ENCODE assay signal across 12 cellular contexts in the genomic region with DNA sequence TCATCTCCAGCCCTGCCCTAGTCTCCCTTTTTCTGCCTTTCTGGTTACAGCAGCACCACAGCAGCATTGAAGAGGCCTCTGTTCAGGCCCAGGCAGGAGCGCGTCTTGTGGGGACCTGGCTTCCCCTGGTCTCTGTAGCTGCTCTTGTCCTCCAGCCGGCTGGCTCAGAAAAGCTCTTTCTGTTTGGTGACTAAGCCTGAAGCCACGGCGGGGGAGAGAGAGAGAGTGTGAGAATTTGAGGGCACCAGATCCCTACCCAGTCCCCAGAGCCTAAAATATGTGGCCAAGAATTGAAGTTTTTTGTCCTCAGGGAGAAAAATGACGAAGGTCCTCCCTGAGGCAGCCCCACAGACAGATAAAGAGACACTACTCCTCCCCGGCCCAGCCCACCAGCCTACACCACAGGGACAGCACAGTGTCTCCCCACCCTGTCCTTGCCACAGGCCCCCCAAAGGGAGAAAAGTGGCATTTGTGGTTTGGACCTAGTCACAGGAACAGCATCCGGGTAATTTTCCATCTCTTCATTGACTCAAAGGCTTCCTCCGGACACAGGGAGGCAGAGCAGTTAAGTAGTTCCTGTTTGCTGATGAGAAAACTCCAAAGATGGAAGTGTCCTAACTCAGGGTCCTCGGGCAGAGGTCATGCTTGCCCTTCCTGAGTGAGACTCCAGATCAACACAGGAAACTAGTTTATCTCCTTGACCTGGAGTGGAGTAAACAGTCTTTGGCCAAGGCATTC. TPM values are rescaled to one million over a fixed set of nuclear protein-coding genes. Genes with fewer than 3 reads are reported as not detected.
DNase-seq lines count a peak whose midpoint lies in the region; ATAC-seq and TF ChIP-seq lines count a peak whose summit lies in the region.
"Had no signal": no experiment of that assay in that cellular context is flagged by ENCODE, and none has a peak within 500 bp of the region (broad histone marks: within the 10 kb centered on the region; RNA-seq: fewer than 3 reads in every experiment).

No MANE protein-coding gene starts in this region.

- POLR2A ChIA-PET in naive thymus-derived CD4-positive, alpha-beta T cell (lab: Charles Lee), result no interaction called here

- ATAC-seq in naive thymus-derived CD4-positive, alpha-beta T cell, result no peak

- peak overlapping the region; percentile 96 for H4K91ac ChIP-seq in mesenchymal stem cell (ENCODE audit: low read length)

- peaks cover 13 to 49% (median 41%) of the 10 kb centered on the region in 5 donors for H3K27me3 Mint-ChIP-seq in naive thymus-derived CD4-positive, alpha-beta T cell

- H3K27me3 ChIP-seq in mesenchymal stem cell (ENCODE audit: control insufficient read depth in 1 of 2, insufficient read depth in 1 of 2, low read length in 2 of 2) (peaks cover 0 to 29% of the 10 kb centered on the region in 2 experiments), WERI-Rb-1 (ENCODE audit: insufficient read depth, low read depth, severe bottlenecking) (no peaks in the 10 kb centered on the region)
- no peaks in the 10 kb centered on the region for H3K27me3 ChIP-seq in naive thymus-derived CD4-positive, alpha-beta T cell (ENCODE audit: control insufficient read depth in 2 of 2, insufficient read depth in 2 of 2, low read length in 2 of 2)
- H3K27me3 ChIP-seq: sigmoid colon, SJCRH30 had no signal

- peak overlapping the region; percentile 91 for H2BK120ac ChIP-seq in mesenchymal stem cell (ENCODE audit: low read depth, low read length)

- peak overlapping the region; percentile 74 for H2BK15ac ChIP-seq in mesenchymal stem cell (ENCODE audit: low read depth, poor library complexity, severe bottlenecking)

- H3K9me3 Mint-ChIP-seq in naive thymus-derived CD4-positive, alpha-beta T cell, result peaks cover 0 to 5% (median 0%) of the 10 kb centered on the region in 11 donors

- no peak overlapping the region for H3K4me3 Mint-ChIP-seq in naive thymus-derived CD4-positive, alpha-beta T cell
- H3K4me3 Mint-ChIP-seq: CD14-positive monocyte had no signal

- H3K36me3 ChIP-seq in mesenchymal stem cell (ENCODE audit: control insufficient read depth in 1 of 2, insufficient read depth in 2 of 2, low read depth in 1 of 2, low read length in 2 of 2) (no peaks in the 10 kb centered on the region), WERI-Rb-1 (no peaks in the 10 kb centered on the region)
- H3K36me3 ChIP-seq in naive thymus-derived CD4-positive, alpha-beta T cell (ENCODE audit: control insufficient read depth in 2 of 3, insufficient read depth in 3 of 3, low read length in 3 of 3), result no peaks in the 10 kb centered on the region
- H3K36me3 ChIP-seq: sigmoid colon, SJCRH30 had no signal

- no peak overlapping the region for H3K4me3 ChIP-seq in AG10803 (ENCODE audit: low read length)
- H3K4me3 ChIP-seq in choroid plexus epithelial cell (ENCODE audit: low read depth, low read length), result no peak overlapping the region
- H3K4me3 ChIP-seq in mesenchymal stem cell (ENCODE audit: insufficient read depth in 1 of 2, low read depth in 1 of 2, low read length in 2 of 2), result no peak overlapping the region
- H3K4me3 ChIP-seq in naive thymus-derived CD4-positive, alpha-beta T cell (ENCODE audit: low read length), result no peak overlapping the region
- H3K4me3 ChIP-seq in WERI-Rb-1 (ENCODE audit: low read depth, low read length), result no peak overlapping the region
- H3K4me3 ChIP-seq: sigmoid colon, SJCRH30 had no signal

- peak overlapping the region in 1 of 2 experiments; percentile 62 for H3K23ac ChIP-seq in mesenchymal stem cell (ENCODE audit: low read length in 2 of 2)

- TF ChIP-seq CTCF in AG10803 (conservative IDR thresholded peaks at IDR 0.05; ENCODE audit: low read length) (0 out of 2 replicates have a peak, but pooled peaks have one; percentile 2), choroid plexus epithelial cell (conservative IDR thresholded peaks at IDR 0.05; ENCODE audit: low read depth, low read length) (no peak), WERI-Rb-1 (IDR thresholded peaks at IDR 0.05; ENCODE audit: low read depth, low read length) (no peak)

- no peak overlapping the region for H3K27ac Mint-ChIP-seq in naive thymus-derived CD4-positive, alpha-beta T cell
- H3K27ac Mint-ChIP-seq: CD14-positive monocyte had no signal

- no peak overlapping the region for H2AK5ac ChIP-seq in mesenchymal stem cell (ENCODE audit: low read length, severe bottlenecking)

- peak overlapping the region; percentile 46 for H2AFZ ChIP-seq in mesenchymal stem cell (ENCODE audit: low read depth, low read length)

- H3K4me1 Mint-ChIP-seq in naive thymus-derived CD4-positive, alpha-beta T cell, result peaks cover 0 to 3% (median 0%) of the 10 kb centered on the region in 7 donors
- H3K4me1 Mint-ChIP-seq: CD14-positive monocyte had no signal

- H3K4me2 ChIP-seq in mesenchymal stem cell (ENCODE audit: low read length, poor library complexity, severe bottlenecking), result no peak overlapping the region

- H2BK12ac ChIP-seq in mesenchymal stem cell (ENCODE audit: low read length in 2 of 2), result peak overlapping the region; percentile 59 to 70

- no peaks in the 10 kb centered on the region for H3K79me1 ChIP-seq in mesenchymal stem cell (replicated peaks; ENCODE audit: low read length, poor library complexity, severe bottlenecking)

- peaks cover 0 to 2% (median 0%) of the 10 kb centered on the region in 5 donors for H3K36me3 Mint-ChIP-seq in naive thymus-derived CD4-positive, alpha-beta T cell
- H3K36me3 Mint-ChIP-seq: CD14-positive monocyte had no signal

- peak overlapping the region; percentile 16 for H3K9ac ChIP-seq in mesenchymal stem cell (ENCODE audit: low read length)

- 41% methylated on average over 6 of the region's 10 CpGs for WGBS in mesenchymal stem cell

- H3K18ac ChIP-seq in mesenchymal stem cell (ENCODE audit: low read depth in 1 of 2, low read length in 2 of 2), result peak overlapping the region; percentile 31 to 64

- H2BK5ac ChIP-seq in mesenchymal stem cell (ENCODE audit: low read depth, low read length, poor library complexity, severe bottlenecking), result no peak overlapping the region

- H3K27ac ChIP-seq in mesenchymal stem cell (ENCODE audit: low read length, poor library complexity, severe bottlenecking), result no peak overlapping the region
- no peak overlapping the region for H3K27ac ChIP-seq in naive thymus-derived CD4-positive, alpha-beta T cell (ENCODE audit: low read depth, low read length)
- H3K27ac ChIP-seq in WERI-Rb-1, result no peak overlapping the region
- H3K27ac ChIP-seq: sigmoid colon, SJCRH30 had no signal

- CTCF ChIA-PET in naive thymus-derived CD4-positive, alpha-beta T cell (lab: Charles Lee), result no interaction called here

- no peaks in the 10 kb centered on the region for H3K4me1 ChIP-seq in mesenchymal stem cell (ENCODE audit: control insufficient read depth, insufficient read depth, low read depth, low read length)
- no peaks in the 10 kb centered on the region for H3K4me1 ChIP-seq in naive thymus-derived CD4-positive, alpha-beta T cell (ENCODE audit: control insufficient read depth in 2 of 2, insufficient read depth in 2 of 2, low read length in 2 of 2)

- DNase-seq in AG10803 (ENCODE audit: low read depth) (peak; percentile 85), NCI-H226 (peak; percentile 2), choroid plexus epithelial cell (ENCODE audit: low read depth) (peak; percentile 49), mesenchymal stem cell (peak; percentile 69), COLO829 (ENCODE audit: low spot score) (no peak), WERI-Rb-1 (no peak), NCI-H2227 (lab: John Stamatoyannopoulos, UW; ENCODE audit: unreplicated experiment) (no peak)
- DNase-seq in naive thymus-derived CD4-positive, alpha-beta T cell, result no peak
- DNase-seq: NCI-H2029, sigmoid colon had no signal

- peak overlapping the region; percentile 73 for H4K8ac ChIP-seq in mesenchymal stem cell (ENCODE audit: low read length)

- peak overlapping the region in 1 of 2 experiments; percentile 23 for H3K14ac ChIP-seq in mesenchymal stem cell (ENCODE audit: low read length in 2 of 2)

- H3K9me3 ChIP-seq in mesenchymal stem cell (ENCODE audit: control insufficient read depth, low read length), result no peaks in the 10 kb centered on the region
- H3K9me3 ChIP-seq in naive thymus-derived CD4-positive, alpha-beta T cell (ENCODE audit: control insufficient read depth in 2 of 3, low read length in 3 of 3), result no peaks in the 10 kb centered on the region
- H3K9me3 ChIP-seq in WERI-Rb-1 (ENCODE audit: severe bottlenecking), result no peaks in the 10 kb centered on the region
- H3K9me3 ChIP-seq: sigmoid colon had no signal

- peak overlapping the region in 1 of 2 experiments; percentile 77 for H3K4ac ChIP-seq in mesenchymal stem cell (ENCODE audit: low read depth in 1 of 2, low read length in 2 of 2)

- intact Hi-C loops in naive thymus-derived CD4-positive, alpha-beta T cell (cut with micrococcal nuclease), result no loop called here

RNA-seq across cellular contexts. Expression of gene FAM180A, which starts 13.3 kb away (rescaled TPM):
- not detected for polyA plus RNA-seq in mesenchymal stem cell (2013, experiment 1 of 2)
- polyA plus RNA-seq in mesenchymal stem cell (2013, experiment 2 of 2), result not detected
- not detected for total RNA-seq in naive thymus-derived CD4-positive, alpha-beta T cell
- polyA plus RNA-seq in naive thymus-derived CD4-positive, alpha-beta T cell, result not detected
- polyA plus RNA-seq: CD14-positive monocyte had no signal

RNA-seq across cellular contexts. Expression of gene SLC13A4, which starts 33.9 kb away (rescaled TPM):
- not detected for polyA plus RNA-seq in mesenchymal stem cell (2013, experiment 1 of 2)
- 0.05 TPM for polyA plus RNA-seq in mesenchymal stem cell (2013, experiment 2 of 2)
- not detected for total RNA-seq in naive thymus-derived CD4-positive, alpha-beta T cell
- under 1 TPM in 1 of 2 donors, not detected in 1; 0.02 TPM for polyA plus RNA-seq in naive thymus-derived CD4-positive, alpha-beta T cell
- polyA plus RNA-seq: CD14-positive monocyte had no signal

Comparison
In these comparisons a context has a peak if more than half of its experiments do, and no peak if none do; other contexts are left out.
1. DNase-seq: peak in AG10803 (single experiment), NCI-H226 (single experiment), choroid plexus epithelial cell (single experiment) and mesenchymal stem cell (single experiment); none in COLO829 (single experiment), naive thymus-derived CD4-positive, alpha-beta T cell (0 of 9), WERI-Rb-1 (single experiment) and NCI-H2227 (single experiment).